14 cellular contexts compared by ENCODE assay signal in genomic region chr13:95553271-95553588, GRCh38. TPM values are rescaled to one million over a fixed set of nuclear protein-coding genes. Genes with fewer than 3 reads are reported as not detected.
DNase-seq lines count a peak whose midpoint lies in the region; ATAC-seq and TF ChIP-seq lines count a peak whose summit lies in the region.
"Had no signal": no experiment of that assay in that cellular context is flagged by ENCODE, and none has a peak within 500 bp of the region (broad histone marks: within the 10 kb centered on the region; RNA-seq: fewer than 3 reads in every experiment).

No MANE protein-coding gene starts in this region.

- peaks cover 12 to 20% (median 18%) of the 10 kb centered on the region in 3 donors for H3K4me1 Mint-ChIP-seq in CD8-positive, alpha-beta memory T cell
- H3K4me1 Mint-ChIP-seq in endodermal cell (peaks cover 19% of the 10 kb centered on the region), nephron progenitor cell (peaks cover 40% of the 10 kb centered on the region)
- peaks cover 0 to 3% of the 10 kb centered on the region in 2 donors for H3K4me1 Mint-ChIP-seq in natural killer cell treated with Interleukin-12 subunit alpha and Interleukin-12 subunit beta and Interleukin-15 and Interleukin-18, amount 100 ng/mL, for 72 hours (ENCODE audit: low read depth in 2 of 2)

- no peak overlapping the region for H3K18ac ChIP-seq in IMR-90 (ENCODE audit: low read depth, low read length)

- no peak overlapping the region for H4K91ac ChIP-seq in IMR-90 (ENCODE audit: insufficient read depth, low read depth, low read length)

- no peaks in the 10 kb centered on the region for H3K36me3 ChIP-seq in CD8-positive, alpha-beta memory T cell (ENCODE audit: insufficient read depth, low read length)
- H3K36me3 ChIP-seq in IMR-90 (ENCODE audit: control insufficient read depth, insufficient read depth, low read length) (no peaks in the 10 kb centered on the region), endodermal cell (ENCODE audit: control insufficient read depth, insufficient read depth, low read length) (no peaks in the 10 kb centered on the region)
- H3K36me3 ChIP-seq: left lung had no signal

- BruUV-seq in IMR-90 (replicated peaks; lab: Mats Ljungman, UMichigan): no TSS peak

- CTCF ChIA-PET in CD8-positive, alpha-beta memory T cell (lab: Charles Lee): no interaction called here
- CTCF ChIA-PET in IMR-90 (lab: Yijun Ruan, JAX): interaction anchor here (1.8 kb wide), 1 partner anchor 10 kb away, joined by 7 read pairs; no protein-coding TSS in a partner anchor

- ATAC-seq in IMR-90 (ENCODE audit: low read depth) (no peak), GM18867 (IDR thresholded peaks at IDR 0.05; ENCODE audit: unreplicated experiment) (no peak)
- no peak for ATAC-seq in natural killer cell treated with Interleukin-12 subunit alpha and Interleukin-12 subunit beta and Interleukin-15 and Interleukin-18, amount 100 ng/mL, for 72 hours

- H2BK5ac ChIP-seq in IMR-90 (ENCODE audit: low read depth, low read length, poor library complexity, severe bottlenecking): no peak overlapping the region

- peak overlapping the region in 4 of 7 donors; percentile 48 to 58 (median 49) for H3K4me3 Mint-ChIP-seq in CD8-positive, alpha-beta memory T cell
- H3K4me3 Mint-ChIP-seq in endodermal cell: peak overlapping the region; percentile 63
- H3K4me3 Mint-ChIP-seq in nephron progenitor cell: peak overlapping the region; percentile 77
- H3K4me3 Mint-ChIP-seq in natural killer cell treated with Interleukin-12 subunit alpha and Interleukin-12 subunit beta and Interleukin-15 and Interleukin-18, amount 100 ng/mL, for 72 hours: no peak overlapping the region

- dilution Hi-C loops in IMR-90 (cut with HindIII; ENCODE audit: low sequenced_read_pairs, unreplicated experiment): no loop called here

- no CpG with 5 or more reads among the region's 8 CpGs for WGBS in IMR-90 (ENCODE audit: extremely low coverage in 2 of 2, insufficient read length in 1 of 2), 2 experiments
- 10 to 17% methylated on average over 2 to 8 of the region's 8 CpGs for WGBS in endodermal cell (ENCODE audit: insufficient coverage in 1 of 2, insufficient read length in 1 of 2), 2 experiments

- H3K9me1 ChIP-seq in IMR-90 (ENCODE audit: insufficient read depth, low read length): no peaks in the 10 kb centered on the region

- TF ChIP-seq RAD21 in IMR-90 (IDR thresholded peaks at IDR 0.05; ENCODE audit: low read length): no peak

- H2BK120ac ChIP-seq in IMR-90 (ENCODE audit: low read depth, low read length): no peak overlapping the region

- TF ChIP-seq CTCF in IMR-90 (conservative IDR thresholded peaks at IDR 0.05; ENCODE audit: low read depth, low read length) (no peak), endodermal cell (conservative IDR thresholded peaks at IDR 0.05) (no peak), nephron progenitor cell (IDR thresholded peaks at IDR 0.05) (no peak)

- H2AFZ ChIP-seq in IMR-90 (replicated peaks; ENCODE audit: low read length, poor library complexity): peak overlapping the region; percentile 25

- H3K36me3 Mint-ChIP-seq in CD8-positive, alpha-beta memory T cell: peaks cover 0 to 4% (median 0%) of the 10 kb centered on the region in 3 donors
- H3K36me3 Mint-ChIP-seq in endodermal cell (ENCODE audit: low read depth) (no peaks in the 10 kb centered on the region), nephron progenitor cell (ENCODE audit: low read depth) (no peaks in the 10 kb centered on the region)
- H3K36me3 Mint-ChIP-seq in natural killer cell treated with Interleukin-12 subunit alpha and Interleukin-12 subunit beta and Interleukin-15 and Interleukin-18, amount 100 ng/mL, for 72 hours: peaks cover 5% of the 10 kb centered on the region

- H3K4me3 ChIP-seq in CD8-positive, alpha-beta memory T cell (ENCODE audit: low read length): no peak overlapping the region
- no peak overlapping the region for H3K4me3 ChIP-seq in IMR-90 (ENCODE audit: insufficient read depth, low read depth, low read length)
- H3K4me3 ChIP-seq in endodermal cell (ENCODE audit: low read length): peak overlapping the region; percentile 77

- no peak overlapping the region for H4K8ac ChIP-seq in IMR-90 (ENCODE audit: low read depth in 2 of 2, low read length in 2 of 2)

- peaks cover 3% of the 10 kb centered on the region for H3K4me1 ChIP-seq in CD8-positive, alpha-beta memory T cell (ENCODE audit: insufficient read depth, low read length)
- no peaks in the 10 kb centered on the region for H3K4me1 ChIP-seq in IMR-90 (ENCODE audit: control insufficient read depth, insufficient read depth, low read length)
- H3K4me1 ChIP-seq in endodermal cell (ENCODE audit: control insufficient read depth, insufficient read depth, low read length): no peaks in the 10 kb centered on the region

- POLR2A ChIA-PET in CD8-positive, alpha-beta memory T cell (lab: Charles Lee): no interaction called here
- POLR2A ChIA-PET in IMR-90 (lab: Charles Lee; ENCODE audit: unreplicated experiment): no interaction called here

- no peak overlapping the region for H3K14ac ChIP-seq in IMR-90 (replicated peaks; ENCODE audit: low read depth, low read length)

- H3K27me3 Mint-ChIP-seq in CD8-positive, alpha-beta memory T cell: peaks cover 32 to 80% of the 10 kb centered on the region in 2 donors
- H3K27me3 Mint-ChIP-seq in endodermal cell (ENCODE audit: insufficient read depth) (peaks cover 31% of the 10 kb centered on the region), nephron progenitor cell (ENCODE audit: low read depth, poor library complexity) (peaks cover 61% of the 10 kb centered on the region)
- H3K27me3 Mint-ChIP-seq in natural killer cell treated with Interleukin-12 subunit alpha and Interleukin-12 subunit beta and Interleukin-15 and Interleukin-18, amount 100 ng/mL, for 72 hours: peaks cover 37 to 52% of the 10 kb centered on the region in 2 donors

- no peak overlapping the region for H2AK5ac ChIP-seq in IMR-90 (ENCODE audit: low read depth, low read length)

- H3K4ac ChIP-seq in IMR-90 (ENCODE audit: low read depth, low read length): no peak overlapping the region

- peak overlapping the region in 1 of 8 donors; percentile 62 for H3K27ac Mint-ChIP-seq in CD8-positive, alpha-beta memory T cell
- H3K27ac Mint-ChIP-seq in endodermal cell (no peak overlapping the region), nephron progenitor cell (no peak overlapping the region)
- H3K27ac Mint-ChIP-seq in natural killer cell treated with Interleukin-12 subunit alpha and Interleukin-12 subunit beta and Interleukin-15 and Interleukin-18, amount 100 ng/mL, for 72 hours: no peak overlapping the region
- H3K27ac Mint-ChIP-seq: CD4-positive, CD25-positive, alpha-beta regulatory T cell had no signal

- no peak for TF ChIP-seq POLR2A in IMR-90 (IDR thresholded peaks at IDR 0.05; ENCODE audit: low read depth, low read length)

- H3K4me2 ChIP-seq in IMR-90 (ENCODE audit: low read depth, low read length): no peak overlapping the region

- peaks cover 0 to 2% (median 0%) of the 10 kb centered on the region in 5 donors for H3K9me3 Mint-ChIP-seq in CD8-positive, alpha-beta memory T cell
- H3K9me3 Mint-ChIP-seq in endodermal cell: no peaks in the 10 kb centered on the region
- H3K9me3 Mint-ChIP-seq in nephron progenitor cell: peaks cover 7% of the 10 kb centered on the region
- no peaks in the 10 kb centered on the region for H3K9me3 Mint-ChIP-seq in natural killer cell treated with Interleukin-12 subunit alpha and Interleukin-12 subunit beta and Interleukin-15 and Interleukin-18, amount 100 ng/mL, for 72 hours
- H3K9me3 Mint-ChIP-seq: stimulated activated naive CD8-positive, alpha-beta T cell treated with anti-CD3 and anti-CD28 coated beads, Interleukin-15, amount 100 ng/mL, for 72 hours had no signal

- H3K79me1 ChIP-seq in IMR-90 (ENCODE audit: low read depth in 1 of 2, low read length in 2 of 2): no peaks in the 10 kb centered on the region

- H3K9ac ChIP-seq in IMR-90 (ENCODE audit: low read depth, low read length) (no peak overlapping the region), endodermal cell (ENCODE audit: extremely low read depth, low read length, poor library complexity, severe bottlenecking) (no peak overlapping the region)

- no peak overlapping the region for H2BK20ac ChIP-seq in IMR-90 (ENCODE audit: low read depth, low read length)

- intact Hi-C loops in IMR-90 (cut with micrococcal nuclease): no loop called here

- H3K23ac ChIP-seq in IMR-90 (ENCODE audit: low read depth, low read length): no peak overlapping the region

- H4K5ac ChIP-seq in IMR-90 (ENCODE audit: low read depth, low read length): no peak overlapping the region

- H2AK9ac ChIP-seq in IMR-90 (replicated peaks; ENCODE audit: low read depth, low read length, poor library complexity): no peak overlapping the region

- no peak overlapping the region for H2BK15ac ChIP-seq in IMR-90 (ENCODE audit: low read depth, low read length)

- H3K27ac ChIP-seq in CD8-positive, alpha-beta memory T cell (ENCODE audit: low read depth, low read length): no peak overlapping the region
- H3K27ac ChIP-seq in IMR-90 (ENCODE audit: insufficient read depth, low read length) (no peak overlapping the region), endodermal cell (ENCODE audit: low read depth, low read length) (no peak overlapping the region)
- H3K27ac ChIP-seq: left lung had no signal

- H4K20me1 ChIP-seq in IMR-90 (ENCODE audit: insufficient read depth, low read length): no peaks in the 10 kb centered on the region

- H3K56ac ChIP-seq in IMR-90 (ENCODE audit: extremely low read depth, insufficient read depth, low read length): no peak overlapping the region

- no peaks in the 10 kb centered on the region for H3K9me3 ChIP-seq in CD8-positive, alpha-beta memory T cell (ENCODE audit: low read length)
- H3K9me3 ChIP-seq in IMR-90 (ENCODE audit: control insufficient read depth, insufficient read depth, low read length) (peaks cover 13% of the 10 kb centered on the region), endodermal cell (ENCODE audit: control insufficient read depth, low read length) (no peaks in the 10 kb centered on the region)
- H3K9me3 ChIP-seq: left lung had no signal

- in situ Hi-C loops in IMR-90 (cut with MboI; ENCODE audit: low sequenced_read_pairs): no loop called here

- H3K27me3 ChIP-seq in CD8-positive, alpha-beta memory T cell (ENCODE audit: insufficient read depth, low read length, poor library complexity, severe bottlenecking): peaks cover 16% of the 10 kb centered on the region
- peaks cover 71% of the 10 kb centered on the region for H3K27me3 ChIP-seq in IMR-90 (ENCODE audit: control insufficient read depth, insufficient read depth, low read length)
- peaks cover 36% of the 10 kb centered on the region for H3K27me3 ChIP-seq in endodermal cell (ENCODE audit: control insufficient read depth, insufficient read depth, low read length, poor library complexity, severe bottlenecking)

- no peak for DNase-seq in CD8-positive, alpha-beta memory T cell
- no peak for DNase-seq in IMR-90
- DNase-seq in endodermal cell: no peak
- DNase-seq in nephron progenitor cell: no peak
- no peak for DNase-seq in natural killer cell treated with Interleukin-12 subunit alpha and Interleukin-12 subunit beta and Interleukin-15 and Interleukin-18, amount 100 ng/mL, for 72 hours (ENCODE audit: low spot score)
- DNase-seq in DMS114 treated with DMSO at 0.1 percent for 48 hours (lab: John Stamatoyannopoulos, UW; ENCODE audit: unreplicated experiment): no peak
- no peak for DNase-seq in HT-29 (ENCODE audit: low spot score)
- DNase-seq: CD4-positive, CD25-positive, alpha-beta regulatory T cell; SIG-M5; stimulated activated CD4-positive, alpha-beta T cell treated with anti-CD3 and anti-CD28 coated beads, Interleukin-4, amount 100 ng/mL, for 4 hours had no signal

RNA-seq across cellular contexts. Expression of gene CLDN10, which starts 0.7 kb away (rescaled TPM):
- total RNA-seq in CD8-positive, alpha-beta memory T cell: not detected
- polyA plus RNA-seq in CD8-positive, alpha-beta memory T cell: not detected
- not detected in 2 replicates for total RNA-seq in IMR-90 (2012; rRNA removed)
- polyA plus RNA-seq in IMR-90 (2012; rRNA removed): not detected in 2 replicates
- polyA plus RNA-seq in IMR-90 (2012; cell fraction: cytosol; rRNA removed): not detected in 2 replicates
- not detected in 2 replicates for polyA plus RNA-seq in IMR-90 (2012; cell fraction: nucleus; rRNA removed; ENCODE audit: low replicate concordance)
- 10 to 100 TPM in 1 of 2 donors, 1 to 10 TPM in 1; 4.6 to 10.6 TPM for total RNA-seq in endodermal cell
- 8.8 TPM for polyA plus RNA-seq in endodermal cell (2013, experiment 1 of 2)
- 7.5 TPM for polyA plus RNA-seq in endodermal cell (2013, experiment 2 of 2)
- not detected for total RNA-seq in natural killer cell treated with Interleukin-12 subunit alpha and Interleukin-12 subunit beta and Interleukin-15 and Interleukin-18, amount 100 ng/mL, for 72 hours
- total RNA-seq in HT-29 (2014; rRNA removed; shearing (Covaris generic)): not detected in 2 replicates
- total RNA-seq: CD4-positive, CD25-positive, alpha-beta regulatory T cell; fibroblast of villous mesenchyme had no signal
- polyA plus RNA-seq: CD4-positive, CD25-positive, alpha-beta regulatory T cell had no signal
